ENCODE assay signal across 31 cellular contexts in the genomic region with DNA sequence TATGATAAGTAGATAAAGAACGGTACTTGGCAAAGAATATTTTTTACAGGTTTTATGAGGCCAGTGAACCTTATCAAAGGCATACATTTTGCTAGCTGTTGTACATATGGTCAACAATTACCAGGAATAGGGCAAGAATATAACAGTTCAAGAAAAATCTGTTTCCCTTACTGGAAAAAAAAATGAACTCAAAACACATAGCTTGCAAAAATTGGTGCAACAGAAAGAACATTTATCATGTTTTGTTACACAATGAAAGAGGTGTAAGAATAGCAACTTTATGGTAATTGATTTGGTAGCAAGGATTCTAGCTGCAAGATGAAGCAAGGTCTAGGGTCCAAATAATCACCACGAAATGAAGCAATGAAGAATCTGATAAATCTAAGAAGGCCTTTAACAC.
"Had no signal": no experiment of that assay in that cellular context is flagged by ENCODE, and none has a peak within 500 bp of the region (broad histone marks: within the 10 kb centered on the region; RNA-seq: fewer than 3 reads in every experiment).

No MANE protein-coding gene starts in this region.

- H3K4me3 ChIP-seq: esophagus muscularis mucosa, gastrocnemius medialis, heart left ventricle had no signal

- H3K9me3 ChIP-seq: esophagus muscularis mucosa, gastrocnemius medialis, heart left ventricle had no signal

- H3K27me3 ChIP-seq: esophagus muscularis mucosa, foreskin keratinocyte, gastrocnemius medialis, heart left ventricle had no signal

- H3K27ac ChIP-seq: esophagus muscularis mucosa, foreskin keratinocyte, gastrocnemius medialis, heart left ventricle had no signal

- H3K27ac Mint-ChIP-seq: activated CD8-positive, alpha-beta T cell treated with anti-CD3 and anti-CD28 coated beads for 36 hours; activated naive CD4-positive, alpha-beta T cell treated with anti-CD3 and anti-CD28 coated beads, Interleukin-2, amount 10 ng/mL, durations not matched to agents 7 days and 5 days; activated naive CD4-positive, alpha-beta T cell treated with anti-CD3 and anti-CD28 coated beads, Interleukin-2, amount 50 U/mL, for 72 hours; activated naive CD8-positive, alpha-beta T cell treated with anti-CD3 and anti-CD28 coated beads, Interleukin-2, amount 10 ng/mL, durations not matched to agents 7 days and 5 days had no signal

- ATAC-seq: activated CD8-positive, alpha-beta T cell treated with anti-CD3 and anti-CD28 coated beads for 36 hours; activated naive CD4-positive, alpha-beta T cell treated with anti-CD3 and anti-CD28 coated beads, Interleukin-2, amount 50 U/mL, for 72 hours; foreskin keratinocyte; gastrocnemius medialis; heart left ventricle had no signal

- H3K27me3 Mint-ChIP-seq: activated CD8-positive, alpha-beta T cell treated with anti-CD3 and anti-CD28 coated beads for 36 hours; activated naive CD4-positive, alpha-beta T cell treated with anti-CD3 and anti-CD28 coated beads, Interleukin-2, amount 10 ng/mL, durations not matched to agents 7 days and 5 days; activated naive CD8-positive, alpha-beta T cell treated with anti-CD3 and anti-CD28 coated beads, Interleukin-2, amount 10 ng/mL, durations not matched to agents 7 days and 5 days had no signal

- H3K4me1 Mint-ChIP-seq: activated naive CD4-positive, alpha-beta T cell treated with anti-CD3 and anti-CD28 coated beads, Interleukin-2, amount 10 ng/mL, durations not matched to agents 7 days and 5 days; activated naive CD8-positive, alpha-beta T cell treated with anti-CD3 and anti-CD28 coated beads, Interleukin-2, amount 10 ng/mL, durations not matched to agents 7 days and 5 days had no signal

- FAIRE-seq: astrocyte, colon, endometrium had no signal

- DNase-seq: activated CD4-positive, alpha-beta T cell treated with anti-CD3 and anti-CD28 coated beads for 4 hours; activated CD4-positive, alpha-beta T cell treated with anti-CD3 and anti-CD28 coated beads, Interleukin-2, amount 50 U/mL, for 1 hour; activated CD4-positive, alpha-beta T cell treated with anti-CD3 and anti-CD28 coated beads, Interleukin-2, amount 50 U/mL, for 48 hours; activated CD4-positive, CD25-positive, alpha-beta regulatory T cell; activated CD4-positive, CD25-positive, alpha-beta regulatory T cell treated with anti-CD3 and anti-CD28 coated beads, Interleukin-2, amount 50 U/mL, for 72 hours; activated CD8-positive, alpha-beta memory T cell treated with anti-CD3 and anti-CD28 coated beads for 24 hours; activated CD8-positive, alpha-beta T cell treated with anti-CD3 and anti-CD28 coated beads for 36 hours; activated gamma-delta T cell; activated naive CD4-positive, alpha-beta T cell; activated naive CD4-positive, alpha-beta T cell treated with anti-CD3 and anti-CD28 coated beads, Interleukin-2, amount 10 ng/mL, durations not matched to agents 7 days and 5 days; activated naive CD8-positive, alpha-beta T cell treated with anti-CD3 and anti-CD28 coated beads, Interleukin-2, amount 10 ng/mL, durations not matched to agents 7 days and 5 days; activated T-cell treated with anti-CD3 and anti-CD28 coated beads, Interleukin-2, amount 50 U/mL, for 1 hour; activated T-cell treated with anti-CD3 and anti-CD28 coated beads, Interleukin-2, amount 50 U/mL, for 48 hours; amniotic stem cell; anterior cingulate cortex; caudate nucleus; cortex of kidney; dermis blood vessel endothelial cell; effector CD4-positive, alpha-beta T cell; erythroblast; gastrocnemius medialis; glutamatergic neuron; heart left ventricle; hypothalamus; T-helper 2 cell had no signal

- H3K4me1 ChIP-seq: esophagus muscularis mucosa, foreskin keratinocyte, gastrocnemius medialis, heart left ventricle had no signal

- H3K9me3 Mint-ChIP-seq: activated CD8-positive, alpha-beta T cell treated with anti-CD3 and anti-CD28 coated beads for 36 hours; activated naive CD4-positive, alpha-beta T cell treated with anti-CD3 and anti-CD28 coated beads, Interleukin-2, amount 10 ng/mL, durations not matched to agents 7 days and 5 days; activated naive CD4-positive, alpha-beta T cell treated with anti-CD3 and anti-CD28 coated beads, Interleukin-2, amount 50 U/mL, for 72 hours; activated naive CD8-positive, alpha-beta T cell treated with anti-CD3 and anti-CD28 coated beads, Interleukin-2, amount 10 ng/mL, durations not matched to agents 7 days and 5 days had no signal

- H3K4me3 Mint-ChIP-seq: activated CD8-positive, alpha-beta T cell treated with anti-CD3 and anti-CD28 coated beads for 36 hours; activated naive CD4-positive, alpha-beta T cell treated with anti-CD3 and anti-CD28 coated beads, Interleukin-2, amount 10 ng/mL, durations not matched to agents 7 days and 5 days; activated naive CD8-positive, alpha-beta T cell treated with anti-CD3 and anti-CD28 coated beads, Interleukin-2, amount 10 ng/mL, durations not matched to agents 7 days and 5 days had no signal
